8 cellular contexts compared by ENCODE assay signal in genomic region chr6:30103630-30104179, GRCh38. TPM values are rescaled to one million over a fixed set of nuclear protein-coding genes. Genes with fewer than 3 reads are reported as not detected.
A peak's percentile ranks its signal among the peaks of the same experiment; 100 is the strongest.
DNase-seq lines count a peak whose midpoint lies in the region; ATAC-seq and TF ChIP-seq lines count a peak whose summit lies in the region.

No MANE protein-coding gene starts in this region.

- no peaks in the 10 kb centered on the region for H3K9me3 Mint-ChIP-seq in activated CD4-positive, alpha-beta T cell treated with anti-CD3 and anti-CD28 coated beads, Interleukin-2, amount 10 ng/mL, durations not matched to agents 7 days and 5 days
- H3K9me3 Mint-ChIP-seq in activated CD8-positive, alpha-beta T cell treated with anti-CD3 and anti-CD28 coated beads, Interleukin-2, amount 10 ng/mL, durations not matched to agents 7 days and 5 days (ENCODE audit: insufficient read depth): no peaks in the 10 kb centered on the region

- no peak for TF ChIP-seq POLR2A in stomach (IDR thresholded peaks at IDR 0.05)

- H3K27me3 ChIP-seq in stomach: peaks cover 4 to 79% (median 13%) of the 10 kb centered on the region in 3 donors

- H3K4me1 ChIP-seq in stomach: peaks cover 30 to 40% (median 38%) of the 10 kb centered on the region in 4 donors

- no peaks in the 10 kb centered on the region for H3K36me3 Mint-ChIP-seq in activated CD4-positive, alpha-beta T cell treated with anti-CD3 and anti-CD28 coated beads, Interleukin-2, amount 10 ng/mL, durations not matched to agents 7 days and 5 days (ENCODE audit: low read depth)
- H3K36me3 Mint-ChIP-seq in activated CD8-positive, alpha-beta T cell treated with anti-CD3 and anti-CD28 coated beads, Interleukin-2, amount 10 ng/mL, durations not matched to agents 7 days and 5 days (ENCODE audit: low read depth): no peaks in the 10 kb centered on the region

- 11 to 18% (median 14%) methylated on average over 12 of the region's 12 CpGs for WGBS in stomach, 5 donors

- H3K4me3 ChIP-seq in stomach: peak overlapping the region; percentile 43 to 50 (median 48)

- peaks cover 37% of the 10 kb centered on the region for H3K4me1 Mint-ChIP-seq in activated CD4-positive, alpha-beta T cell treated with anti-CD3 and anti-CD28 coated beads, Interleukin-2, amount 10 ng/mL, durations not matched to agents 7 days and 5 days
- H3K4me1 Mint-ChIP-seq in activated CD8-positive, alpha-beta T cell treated with anti-CD3 and anti-CD28 coated beads, Interleukin-2, amount 10 ng/mL, durations not matched to agents 7 days and 5 days (ENCODE audit: low read depth): peaks cover 33% of the 10 kb centered on the region

- DNase-seq in activated CD4-positive, alpha-beta T cell treated with anti-CD3 and anti-CD28 coated beads, Interleukin-2, amount 10 ng/mL, durations not matched to agents 7 days and 5 days: no peak
- no peak for DNase-seq in activated CD4-positive, alpha-beta T cell treated with anti-CD3 and anti-CD28 coated beads for 48 hours
- no peak for DNase-seq in activated CD8-positive, alpha-beta T cell treated with anti-CD3 and anti-CD28 coated beads, Interleukin-2, amount 10 ng/mL, durations not matched to agents 7 days and 5 days
- DNase-seq in inferior parietal cortex (ENCODE audit: extremely low spot score) (peak; percentile 15), stomach (no peak), NCI-H2029 treated with DMSO at 0.1 percent for 48 hours (lab: John Stamatoyannopoulos, UW) (no peak)

- H3K4me3 Mint-ChIP-seq in activated CD4-positive, alpha-beta T cell treated with anti-CD3 and anti-CD28 coated beads, Interleukin-2, amount 10 ng/mL, durations not matched to agents 7 days and 5 days: peak overlapping the region; percentile 77
- H3K4me3 Mint-ChIP-seq in activated CD8-positive, alpha-beta T cell treated with anti-CD3 and anti-CD28 coated beads, Interleukin-2, amount 10 ng/mL, durations not matched to agents 7 days and 5 days: peak overlapping the region; percentile 79

- no peaks in the 10 kb centered on the region for H3K36me3 ChIP-seq in stomach

- peaks cover 64% of the 10 kb centered on the region for H3K27me3 Mint-ChIP-seq in activated CD4-positive, alpha-beta T cell treated with anti-CD3 and anti-CD28 coated beads, Interleukin-2, amount 10 ng/mL, durations not matched to agents 7 days and 5 days
- H3K27me3 Mint-ChIP-seq in activated CD8-positive, alpha-beta T cell treated with anti-CD3 and anti-CD28 coated beads, Interleukin-2, amount 10 ng/mL, durations not matched to agents 7 days and 5 days (ENCODE audit: low read depth): peaks cover 61% of the 10 kb centered on the region

- TF ChIP-seq CTCF in stomach (IDR thresholded peaks at IDR 0.05): no peak

- no peaks in the 10 kb centered on the region for H3K9me3 ChIP-seq in stomach

- peak overlapping the region; percentile 73 for H3K27ac Mint-ChIP-seq in activated CD4-positive, alpha-beta T cell treated with anti-CD3 and anti-CD28 coated beads, Interleukin-2, amount 10 ng/mL, durations not matched to agents 7 days and 5 days
- no peak overlapping the region for H3K27ac Mint-ChIP-seq in activated CD8-positive, alpha-beta T cell treated with anti-CD3 and anti-CD28 coated beads, Interleukin-2, amount 10 ng/mL, durations not matched to agents 7 days and 5 days

- H3K27ac ChIP-seq in stomach: peak overlapping the region in 4 of 5 donors; percentile 74 to 82 (median 80)

- ATAC-seq in activated CD8-positive, alpha-beta T cell treated with anti-CD3 and anti-CD28 coated beads, Interleukin-2, amount 10 ng/mL, durations not matched to agents 7 days and 5 days: no peak
- ATAC-seq in HG03378 (IDR thresholded peaks at IDR 0.05; ENCODE audit: unreplicated experiment) (no peak), HG03196 (IDR thresholded peaks at IDR 0.05; ENCODE audit: unreplicated experiment) (no peak)

- intact Hi-C loops in stomach (cut with DNase I; ENCODE audit: low total_unique reads): no loop called here

- CTCF ChIA-PET in activated CD4-positive, alpha-beta T cell treated with anti-CD3 and anti-CD28 coated beads, Interleukin-2, amount 10 ng/mL, durations not matched to agents 7 days and 5 days (lab: Charles Lee): interaction anchor here (0.6 to 5.0 kb wide), 20 partner anchors 9 to 110 kb away, joined by 3 to 56 read pairs (median 5); partner anchors contain the start of genes POLR1H, PPP1R11, TRIM31 and TRIM40
- CTCF ChIA-PET in activated CD8-positive, alpha-beta T cell treated with anti-CD3 and anti-CD28 coated beads, Interleukin-2, amount 10 ng/mL, durations not matched to agents 7 days and 5 days (lab: Charles Lee): interaction anchor here (0.6 to 5.6 kb wide), 37 partner anchors 8 to 347 kb away, joined by 3 to 248 read pairs (median 6); partner anchors contain the start of genes POLR1H, PPP1R11, TRIM26 and TRIM40

- no peak for TF ChIP-seq EP300 in stomach (IDR thresholded peaks at IDR 0.05)

- POLR2A ChIA-PET in activated CD4-positive, alpha-beta T cell treated with anti-CD3 and anti-CD28 coated beads, Interleukin-2, amount 10 ng/mL, durations not matched to agents 7 days and 5 days (lab: Charles Lee): no interaction called here
- POLR2A ChIA-PET in activated CD8-positive, alpha-beta T cell treated with anti-CD3 and anti-CD28 coated beads, Interleukin-2, amount 10 ng/mL, durations not matched to agents 7 days and 5 days (lab: Charles Lee): interaction anchor here (0.6 to 1.9 kb wide), 6 partner anchors 9 to 110 kb away, joined by 3 to 10 read pairs (median 6); partner anchors contain the start of genes POLR1H, PPP1R11 and TRIM26

RNA-seq across cellular contexts. Expression of gene TRIM31, which starts 9.2 kb away (rescaled TPM):
- not detected for total RNA-seq in activated CD4-positive, alpha-beta T cell treated with anti-CD3 and anti-CD28 coated beads, Interleukin-2, amount 10 ng/mL, durations not matched to agents 7 days and 5 days
- not detected for total RNA-seq in activated CD8-positive, alpha-beta T cell treated with anti-CD3 and anti-CD28 coated beads, Interleukin-2, amount 10 ng/mL, durations not matched to agents 7 days and 5 days
- total RNA-seq in stomach: 10 to 100 TPM in 2 of 5 donors, 1 to 10 TPM in 1, not detected in 2; 4.6 to 12.3 (median 11.0) TPM
- polyA plus RNA-seq in stomach: 10 to 100 TPM in 1 of 3 donors, 1 to 10 TPM in 2; 1.2 to 52.2 (median 4.3) TPM

RNA-seq across cellular contexts. Expression of gene RNF39, which starts 28.1 kb away (rescaled TPM):
- total RNA-seq in activated CD4-positive, alpha-beta T cell treated with anti-CD3 and anti-CD28 coated beads, Interleukin-2, amount 10 ng/mL, durations not matched to agents 7 days and 5 days: not detected
- not detected for total RNA-seq in activated CD8-positive, alpha-beta T cell treated with anti-CD3 and anti-CD28 coated beads, Interleukin-2, amount 10 ng/mL, durations not matched to agents 7 days and 5 days
- total RNA-seq in stomach: 10 to 100 TPM in 1 of 5 donors, 1 to 10 TPM in 1, under 1 TPM in 1, not detected in 2; 0.18 to 13.5 (median 7.1) TPM
- 1 to 10 TPM; 2.4 to 3.4 (median 3.2) TPM for polyA plus RNA-seq in stomach

RNA-seq across cellular contexts. Expression of gene TRIM40, which starts 32.2 kb away (rescaled TPM):
- not detected for total RNA-seq in activated CD4-positive, alpha-beta T cell treated with anti-CD3 and anti-CD28 coated beads, Interleukin-2, amount 10 ng/mL, durations not matched to agents 7 days and 5 days
- total RNA-seq in activated CD8-positive, alpha-beta T cell treated with anti-CD3 and anti-CD28 coated beads, Interleukin-2, amount 10 ng/mL, durations not matched to agents 7 days and 5 days: not detected
- total RNA-seq in stomach: not detected
- not detected for polyA plus RNA-seq in stomach

RNA-seq across cellular contexts. Expression of gene PPP1R11, which starts 36.7 kb away (rescaled TPM):
- total RNA-seq in activated CD4-positive, alpha-beta T cell treated with anti-CD3 and anti-CD28 coated beads, Interleukin-2, amount 10 ng/mL, durations not matched to agents 7 days and 5 days: 10 to 100 TPM; 57.9 to 73.7 TPM
- 10 to 100 TPM; 48.1 to 50.3 TPM for total RNA-seq in activated CD8-positive, alpha-beta T cell treated with anti-CD3 and anti-CD28 coated beads, Interleukin-2, amount 10 ng/mL, durations not matched to agents 7 days and 5 days
- total RNA-seq in stomach: 100 to 1,000 TPM in 1 of 5 donors, 10 to 100 TPM in 3, 1 to 10 TPM in 1; 1.2 to 141 (median 30.4) TPM
- polyA plus RNA-seq in stomach: 100 to 1,000 TPM in 1 of 3 donors, 10 to 100 TPM in 2; 67.8 to 106 (median 69.7) TPM

RNA-seq across cellular contexts. Expression of gene POLR1H, which starts 42.6 kb away (rescaled TPM):
- total RNA-seq in activated CD4-positive, alpha-beta T cell treated with anti-CD3 and anti-CD28 coated beads, Interleukin-2, amount 10 ng/mL, durations not matched to agents 7 days and 5 days: 10 to 100 TPM; 52.9 to 59.1 TPM
- total RNA-seq in activated CD8-positive, alpha-beta T cell treated with anti-CD3 and anti-CD28 coated beads, Interleukin-2, amount 10 ng/mL, durations not matched to agents 7 days and 5 days: 10 to 100 TPM; 52.3 to 60.4 TPM
- 10 to 100 TPM in 3 of 5 donors, 1 to 10 TPM in 2; 4.1 to 44.2 (median 21.7) TPM for total RNA-seq in stomach
- 10 to 100 TPM; 36.0 to 65.1 (median 52.3) TPM for polyA plus RNA-seq in stomach
